In the genomic region with DNA sequence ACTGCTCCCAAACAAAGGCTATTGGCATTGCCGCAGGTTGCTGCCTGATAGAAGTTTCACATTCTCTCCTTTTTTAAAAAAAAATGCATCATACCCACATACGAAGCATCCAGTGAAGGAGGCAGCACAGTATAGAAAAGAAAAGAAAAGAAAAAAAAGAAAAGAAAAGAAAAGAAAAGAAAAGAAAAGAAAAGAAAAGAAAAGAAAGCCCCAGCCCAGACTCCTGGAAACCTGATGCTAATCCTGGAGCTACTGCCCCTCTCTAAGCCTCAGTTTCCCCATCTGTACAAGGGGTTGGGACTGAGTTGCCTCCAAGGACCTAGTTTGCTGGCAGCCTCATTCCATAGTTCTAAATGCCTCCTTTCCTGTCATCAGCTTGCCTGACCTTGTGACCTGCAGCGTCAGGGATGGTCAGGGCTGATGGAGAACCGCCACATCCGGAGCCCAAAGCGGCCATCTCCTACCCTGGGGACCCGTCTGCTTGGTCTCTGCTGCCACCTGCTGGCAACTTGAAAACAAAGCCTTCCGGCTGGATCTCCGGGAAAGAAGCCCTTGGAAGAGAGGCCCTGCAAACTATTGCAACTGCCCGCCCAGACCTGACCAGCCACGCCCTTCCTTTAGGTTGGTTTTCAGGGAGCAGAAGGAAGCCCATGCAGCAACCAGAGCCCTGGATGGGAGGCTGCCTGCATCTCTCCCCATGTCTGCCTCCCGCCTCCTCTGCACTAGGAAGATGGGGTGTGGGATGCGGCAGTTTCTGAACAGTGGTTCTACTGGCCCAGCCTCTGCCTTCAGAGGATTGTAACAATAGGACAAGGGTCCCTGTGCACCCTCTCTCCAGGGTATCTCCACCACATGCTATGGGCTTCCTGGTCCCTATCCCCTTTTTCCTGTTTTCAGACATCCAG, we compare ENCODE assay signal across 9 cellular contexts. TPM values are rescaled to one million over a fixed set of nuclear protein-coding genes. Genes with fewer than 3 reads are reported as not detected.
A peak's percentile ranks its signal among the peaks of the same experiment; 100 is the strongest.
DNase-seq lines count a peak whose midpoint lies in the region; ATAC-seq, FAIRE-seq and TF ChIP-seq lines count a peak whose summit lies in the region.
"Had no signal": no experiment of that assay in that cellular context is flagged by ENCODE, and none has a peak within 500 bp of the region (broad histone marks: within the 10 kb centered on the region; RNA-seq: fewer than 3 reads in every experiment).

No MANE protein-coding gene starts in this region.

- no peaks in the 10 kb centered on the region for H3K9me3 ChIP-seq in thoracic aorta

- peak; percentile 66 for TF ChIP-seq CTCF in D721Med (IDR thresholded peaks at IDR 0.05; ENCODE audit: insufficient read depth, missing control alignments)
- TF ChIP-seq CTCF in RWPE1 (conservative IDR thresholded peaks at IDR 0.05; ENCODE audit: low read depth), result peak; percentile 88
- TF ChIP-seq CTCF in foreskin fibroblast (IDR thresholded peaks at IDR 0.05; ENCODE audit: low read depth, low read length), result peak; percentile 74
- peak in 1 of 3 donors; percentile 34 for TF ChIP-seq CTCF in omental fat pad (IDR thresholded peaks at IDR 0.05)
- peak; percentile 82 for TF ChIP-seq CTCF in thoracic aorta (IDR thresholded peaks at IDR 0.05)

- no peaks in the 10 kb centered on the region for H3K4me1 ChIP-seq in thoracic aorta (ENCODE audit: control insufficient read depth in 1 of 2, low read depth in 2 of 2)

- in situ Hi-C loops in KBM-7 (cut with MboI; ENCODE audit: low pct_unique_long_range_greater_than_20kb, low sequenced_read_pairs), result loop anchor here (25.0 kb wide), 1 partner anchor 835 kb away; a partner anchor contains a TSS

- no peaks in the 10 kb centered on the region for H3K36me3 ChIP-seq in thoracic aorta

- peak; percentile 41 for ATAC-seq in omental fat pad (ENCODE audit: low FRiP score)
- no peak for ATAC-seq in thoracic aorta (ENCODE audit: insufficient number of reproducible peaks, low FRiP score, low read depth)
- ATAC-seq in GM18909 (IDR thresholded peaks at IDR 0.05; ENCODE audit: poor library complexity, unreplicated experiment), result no peak

- H3K27me3 ChIP-seq in thoracic aorta (replicated peaks; ENCODE audit: insufficient read depth), result no peaks in the 10 kb centered on the region

- no peak overlapping the region for H3K27ac ChIP-seq in RWPE1
- no peak overlapping the region for H3K27ac ChIP-seq in thoracic aorta
- H3K27ac ChIP-seq: SK-N-MC had no signal

- POLR2A ChIA-PET in RWPE1 (lab: Yijun Ruan, JAX; ENCODE audit: low non-redundant PET), result interaction anchor here (0.6 kb wide), 1 partner anchor 832 kb away, joined by 5 read pairs; no protein-coding TSS in a partner anchor

- CTCF ChIA-PET in RWPE1 (lab: Yijun Ruan, JAX), result interaction anchor here (0.5 to 1.3 kb wide), 8 partner anchors 26 to 1391 kb away, joined by 3 to 10 read pairs (median 4); no protein-coding TSS in a partner anchor

- DNase-seq in D721Med (ENCODE audit: insufficient read length, low spot score) (peak; percentile 71), KBM-7 (peak; percentile 71), RWPE1 (ENCODE audit: low spot score) (peak; percentile 84), foreskin fibroblast (peak; percentile 68 to 89), omental fat pad (ENCODE audit: low spot score) (peak; percentile 50), thoracic aorta (ENCODE audit: low spot score) (peak; percentile 33)
- DNase-seq in activated T-helper 1 cell treated with anti-CD3 and anti-CD28 coated beads, Interleukin-2, amount 50 U/mL, for 16 hours (ENCODE audit: low read depth in 1 of 2, low spot score in 1 of 2), result peak; percentile 54 to 55

- H3K4me3 ChIP-seq in foreskin fibroblast (ENCODE audit: low read depth in 1 of 2, low read length in 2 of 2) (no peak overlapping the region), thoracic aorta (no peak overlapping the region)
- H3K4me3 ChIP-seq: SK-N-MC had no signal

- FAIRE-seq in D721Med (lab: Jason Lieb, UNC), result no peak

RNA-seq across cellular contexts. Expression of a gene that starts 13.0 kb away (rescaled TPM):
- total RNA-seq in omental fat pad, result not detected
- total RNA-seq in thoracic aorta, result not detected

RNA-seq across cellular contexts. Expression of a gene that starts 22.3 kb away (rescaled TPM):
- total RNA-seq in omental fat pad, result 1 to 10 TPM in 1 of 4 donors, under 1 TPM in 1, not detected in 2; 0.47 to 1.2 TPM
- total RNA-seq in thoracic aorta, result not detected

Comparison
In these comparisons a context has a peak if more than half of its experiments do, and no peak if none do; other contexts are left out.
1. DNase-seq: peak in every context shown above with its lines; median percentile 84 in RWPE1; 78 in foreskin fibroblast; 71 in D721Med; 71 in KBM-7; 54 in activated T-helper 1 cell treated with anti-CD3 and anti-CD28 coated beads, Interleukin-2, amount 50 U/mL, for 16 hours; 50 in omental fat pad; 33 in thoracic aorta.